Comparison of ENCODE assay signal across 8 cellular contexts in genomic region chr16:29594926-29595838, GRCh38.
DNase-seq lines count a peak whose midpoint lies in the region; ATAC-seq and TF ChIP-seq lines count a peak whose summit lies in the region.
"Not testable (repeated sequence)": the region's sequence is repeated elsewhere in the genome, so short reads cannot be mapped to it uniquely, and the experiment has no call there.

No MANE protein-coding gene starts in this region.

- in situ Hi-C loops in Caki2 (cut with HindIII; ENCODE audit: low pct_unique_long_range_greater_than_20kb, low sequenced_read_pairs): not testable (repeated sequence)

- H3K9ac ChIP-seq in HUES6 (ENCODE audit: low read length): peak overlapping the region; percentile 82
- peak overlapping the region; percentile 62; the same call in 1 of the 2 replicates for H3K9ac ChIP-seq in OCI-LY3 (ENCODE audit: low read length)

- H3K4me3 ChIP-seq in HUES6 (ENCODE audit: low read depth, low read length) (peak overlapping the region; percentile 93), OCI-LY3 (ENCODE audit: low read length) (peak overlapping the region; percentile 84), mononuclear cell (ENCODE audit: low read length) (peak overlapping the region; percentile 53)

- H3K9me3 ChIP-seq in HUES6 (ENCODE audit: control insufficient read depth, insufficient read depth, low read depth, low read length); OCI-LY3 (ENCODE audit: insufficient read depth, low read length); mononuclear cell (ENCODE audit: low read depth, low read length): not testable (repeated sequence)

- DNase-seq in Caki2 (ENCODE audit: low read depth) (peak; percentile 99), activated T-cell treated with anti-CD3 and anti-CD28 coated beads for 4 hours (peak; percentile 83), epithelial cell of prostate (ENCODE audit: low read depth, low spot score) (peak; percentile 83)
- DNase-seq in stimulated activated CD8-positive, alpha-beta memory T cell treated with anti-CD3 and anti-CD28 coated beads, Interleukin-2, amount 100 ng/mL, for 1 hour (ENCODE audit: low read depth in 2 of 2): peak; percentile 79 to 85

- peak overlapping the region; percentile 68; the same call in 1 of the 2 replicates for H3K27ac ChIP-seq in HUES6 (ENCODE audit: low read depth, low read length)
- peak overlapping the region; percentile 72 for H3K27ac ChIP-seq in OCI-LY3 (ENCODE audit: low read length)
- H3K27ac ChIP-seq in epithelial cell of prostate: peak overlapping the region; percentile 78

- H3K79me2 ChIP-seq in OCI-LY3 (ENCODE audit: low read length): peaks cover 75% of the 10 kb centered on the region

- peaks cover 24% of the 10 kb centered on the region for H4K20me1 ChIP-seq in OCI-LY3 (ENCODE audit: insufficient read depth, low read length)

- H3K4me1 ChIP-seq in HUES6 (ENCODE audit: control insufficient read depth, insufficient read depth, low read length): not testable (repeated sequence)
- peaks cover 14% of the 10 kb centered on the region for H3K4me1 ChIP-seq in OCI-LY3 (ENCODE audit: low read length)
- H3K4me1 ChIP-seq in mononuclear cell (ENCODE audit: insufficient read depth, low read length): peaks cover 18% of the 10 kb centered on the region

- not testable (repeated sequence) for H2AFZ ChIP-seq in OCI-LY3 (ENCODE audit: low read depth, low read length)

- ATAC-seq in GM21447 (IDR thresholded peaks at IDR 0.05; ENCODE audit: unreplicated experiment): peak; percentile 72

- TF ChIP-seq CTCF in OCI-LY3 (IDR thresholded peaks at IDR 0.05; ENCODE audit: low read depth, low read length): not testable (repeated sequence)

- H3K27me3 ChIP-seq in HUES6 (ENCODE audit: control insufficient read depth, insufficient read depth, low read length); OCI-LY3 (ENCODE audit: low read depth, low read length); mononuclear cell (ENCODE audit: insufficient read depth, low read length): not testable (repeated sequence)

- H3K4me2 ChIP-seq in OCI-LY3 (ENCODE audit: low read length): peak overlapping the region; percentile 70

- H3K36me3 ChIP-seq in HUES6 (ENCODE audit: control insufficient read depth, insufficient read depth, low read length); OCI-LY3 (replicated peaks; ENCODE audit: low read depth, low read length): not testable (repeated sequence)

Comparison
In these comparisons a context has a peak if more than half of its experiments do, and no peak if none do; other contexts are left out.
1. Peak in every context shown above with its lines: DNase-seq, ATAC-seq, H3K4me3 ChIP-seq and H3K27ac ChIP-seq.